33 cellular contexts compared by ENCODE assay signal in genomic region chr4:177987896-177988295, GRCh38.
"Had no signal": no experiment of that assay in that cellular context is flagged by ENCODE, and none has a peak within 500 bp of the region (broad histone marks: within the 10 kb centered on the region; RNA-seq: fewer than 3 reads in every experiment).

No MANE protein-coding gene starts in this region.

- FAIRE-seq: islet of Langerhans, urothelium cell line had no signal

- H3K4me1 ChIP-seq: heart left ventricle, left ventricle myocardium inferior, suprapubic skin, tibial artery, upper lobe of right lung had no signal

- H3K4me2 ChIP-seq: neural progenitor cell had no signal

- H3K36me3 ChIP-seq: heart left ventricle, left ventricle myocardium inferior, neural progenitor cell, neutrophil, ovary, suprapubic skin, thoracic aorta, tibial artery, upper lobe of right lung had no signal

- H3K27ac Mint-ChIP-seq: immature natural killer cell; mesothelial cell of epicardium; naive B cell; natural killer cell; nephron progenitor cell; neural progenitor cell; progenitor cell of endocrine pancreas; stimulated activated effector memory CD8-positive, alpha-beta T cell treated with anti-CD3 and anti-CD28 coated beads, Interleukin-12 subunit alpha, Interleukin-12 subunit beta, amount 100 ng/mL, for 72 hours; stimulated activated naive CD8-positive, alpha-beta T cell treated with anti-CD3 and anti-CD28 coated beads, Interleukin-15, Interleukin-2, amounts not matched to agents 100 ng/mL and 50 ng/mL, for 24 hours had no signal

- H3K27me3 ChIP-seq: heart left ventricle, neural progenitor cell, neutrophil, ovary, suprapubic skin, tibial artery, upper lobe of right lung had no signal

- H3K36me3 Mint-ChIP-seq: immature natural killer cell; mesothelial cell of epicardium; naive B cell; neural progenitor cell; stimulated activated effector memory CD8-positive, alpha-beta T cell treated with anti-CD3 and anti-CD28 coated beads, Interleukin-12 subunit alpha, Interleukin-12 subunit beta, amount 100 ng/mL, for 72 hours had no signal

- H3K4me3 ChIP-seq: heart left ventricle, left ventricle myocardium inferior, lung, neural progenitor cell, ovary, skin epidermis, suprapubic skin, thoracic aorta, tibial artery, upper lobe of right lung had no signal

- DNase-seq: heart left ventricle; hypothalamus; immature natural killer cell; kidney; left ventricle myocardium inferior; mesendoderm; naive B cell; natural killer cell; nephron progenitor cell; occipital lobe; ovary; retina; right cardiac atrium; stimulated activated CD4-positive, alpha-beta T cell treated with anti-CD3 and anti-CD28 coated beads, Interleukin-12 subunit alpha, Interleukin-12 subunit beta, amount 100 ng/mL, for 4 hours; stimulated activated CD4-positive, alpha-beta T cell treated with anti-CD3 and anti-CD28 coated beads, Interleukin-15, amount 100 ng/mL, for 24 hours; stimulated activated CD4-positive, alpha-beta T cell treated with anti-CD3 and anti-CD28 coated beads, Interleukin-4, amount 100 ng/mL, for 24 hours; stimulated activated naive CD4-positive, alpha-beta T cell; tibial artery; trophoblast cell; upper lobe of right lung had no signal

- H3K9ac ChIP-seq: neural progenitor cell had no signal

- H3K4me3 Mint-ChIP-seq: immature natural killer cell; mesothelial cell of epicardium; naive B cell; natural killer cell; nephron progenitor cell; neural progenitor cell; stimulated activated effector memory CD8-positive, alpha-beta T cell treated with anti-CD3 and anti-CD28 coated beads, Interleukin-12 subunit alpha, Interleukin-12 subunit beta, amount 100 ng/mL, for 72 hours; stimulated activated naive CD8-positive, alpha-beta T cell treated with anti-CD3 and anti-CD28 coated beads, Interleukin-15, Interleukin-2, amounts not matched to agents 100 ng/mL and 50 ng/mL, for 24 hours had no signal

- H3K9me3 ChIP-seq: heart left ventricle, left ventricle myocardium inferior, neutrophil, ovary, suprapubic skin, thoracic aorta, tibial artery, upper lobe of right lung had no signal

- H3K4me1 Mint-ChIP-seq: immature natural killer cell; naive B cell; natural killer cell; nephron progenitor cell; neural progenitor cell; stimulated activated effector memory CD8-positive, alpha-beta T cell treated with anti-CD3 and anti-CD28 coated beads, Interleukin-12 subunit alpha, Interleukin-12 subunit beta, amount 100 ng/mL, for 72 hours had no signal

- H3K27ac ChIP-seq: heart left ventricle, left ventricle myocardium inferior, neural progenitor cell, neutrophil, ovary, skin epidermis, suprapubic skin, thoracic aorta, tibial artery, upper lobe of right lung had no signal

- H3K9me3 Mint-ChIP-seq: mesothelial cell of epicardium; naive B cell; nephron progenitor cell; neural progenitor cell; stimulated activated naive CD8-positive, alpha-beta T cell treated with anti-CD3 and anti-CD28 coated beads, Interleukin-15, Interleukin-2, amounts not matched to agents 100 ng/mL and 50 ng/mL, for 24 hours had no signal

- H3K27me3 Mint-ChIP-seq: naive B cell; progenitor cell of endocrine pancreas; stimulated activated naive CD8-positive, alpha-beta T cell treated with anti-CD3 and anti-CD28 coated beads, Interleukin-15, Interleukin-2, amounts not matched to agents 100 ng/mL and 50 ng/mL, for 24 hours had no signal

- ATAC-seq: heart left ventricle; natural killer cell; right cardiac atrium; sciatic nerve; stimulated activated effector memory CD8-positive, alpha-beta T cell treated with anti-CD3 and anti-CD28 coated beads, Interleukin-12 subunit alpha, Interleukin-12 subunit beta, amount 100 ng/mL, for 72 hours; upper lobe of right lung had no signal
